In genomic region chr11:47329431-47329993, GRCh38 we compare ENCODE assay signal across 23 cellular contexts. TPM values are rescaled to one million over a fixed set of nuclear protein-coding genes. Genes with fewer than 3 reads are reported as not detected.
DNase-seq lines count a peak whose midpoint lies in the region; ATAC-seq and TF ChIP-seq lines count a peak whose summit lies in the region.
"Had no signal": no experiment of that assay in that cellular context is flagged by ENCODE, and none has a peak within 500 bp of the region (broad histone marks: within the 10 kb centered on the region; RNA-seq: fewer than 3 reads in every experiment).

No MANE protein-coding gene starts in this region.

- TF ChIP-seq CTCF in lower lobe of right lung (IDR thresholded peaks at IDR 0.05) (no peak), type B pancreatic cell (conservative IDR thresholded peaks at IDR 0.05) (no peak)

- no peaks in the 10 kb centered on the region for H3K36me3 ChIP-seq in lower lobe of right lung
- H3K36me3 ChIP-seq: uterus had no signal

- H3K27me3 ChIP-seq in lower lobe of right lung (ENCODE audit: low read depth): no peaks in the 10 kb centered on the region
- H3K27me3 ChIP-seq: hepatocyte, uterus had no signal

- H3K36me3 Mint-ChIP-seq in dendritic cell treated with granulocyte-macrophage colony-stimulating factor and Interleukin-4, amounts not matched to agents 40 ng/mL and 50 ng/mL, for 4 days (ENCODE audit: low read depth): no peaks in the 10 kb centered on the region
- peaks cover 10% of the 10 kb centered on the region for H3K36me3 Mint-ChIP-seq in type B pancreatic cell

- peak; percentile 0 for ATAC-seq in Right ventricle myocardium inferior
- ATAC-seq in lower lobe of right lung: no peak
- ATAC-seq: activated CD8-positive, alpha-beta memory T cell treated with anti-CD3 and anti-CD28 coated beads, Interleukin-2, amount 10 ng/mL, durations not matched to agents 7 days and 5 days had no signal

- H3K27me3 Mint-ChIP-seq in dendritic cell treated with granulocyte-macrophage colony-stimulating factor and Interleukin-4, amounts not matched to agents 40 ng/mL and 50 ng/mL, for 4 days: no peaks in the 10 kb centered on the region
- no peaks in the 10 kb centered on the region for H3K27me3 Mint-ChIP-seq in type B pancreatic cell
- H3K27me3 Mint-ChIP-seq: activated CD8-positive, alpha-beta memory T cell treated with anti-CD3 and anti-CD28 coated beads, Interleukin-2, amount 10 ng/mL, durations not matched to agents 7 days and 5 days; CD4-positive, alpha-beta memory T cell had no signal

- H3K4me3 Mint-ChIP-seq in dendritic cell treated with granulocyte-macrophage colony-stimulating factor and Interleukin-4, amounts not matched to agents 40 ng/mL and 50 ng/mL, for 4 days: no peak overlapping the region
- H3K4me3 Mint-ChIP-seq in type B pancreatic cell: no peak overlapping the region
- H3K4me3 Mint-ChIP-seq: activated CD8-positive, alpha-beta memory T cell treated with anti-CD3 and anti-CD28 coated beads, Interleukin-2, amount 10 ng/mL, durations not matched to agents 7 days and 5 days had no signal

- peaks cover 7% of the 10 kb centered on the region for H3K4me1 ChIP-seq in lower lobe of right lung
- H3K4me1 ChIP-seq: uterus had no signal

- intact Hi-C loops in Right ventricle myocardium inferior (cut with DNase I): no loop called here
- intact Hi-C loops in cardiac septum (cut with DNase I): no loop called here
- intact Hi-C loops in dendritic cell treated with granulocyte-macrophage colony-stimulating factor and Interleukin-4, amounts not matched to agents 40 ng/mL and 50 ng/mL, for 4 days (cut with micrococcal nuclease): no loop called here
- intact Hi-C loops in lower lobe of right lung (cut with DNase I): no loop called here

- no peak overlapping the region for H3K27ac ChIP-seq in lower lobe of right lung
- H3K27ac ChIP-seq: HL-60, KMS-11, uterus had no signal

- in situ Hi-C loops in KBM-7 (cut with MboI; ENCODE audit: low pct_unique_long_range_greater_than_20kb, low sequenced_read_pairs): no loop called here

- H3K4me3 ChIP-seq in lower lobe of right lung: no peak overlapping the region
- H3K4me3 ChIP-seq: hepatocyte, uterus had no signal

- H3K27ac Mint-ChIP-seq in dendritic cell treated with granulocyte-macrophage colony-stimulating factor and Interleukin-4, amounts not matched to agents 40 ng/mL and 50 ng/mL, for 4 days: peak overlapping the region; percentile 68
- H3K27ac Mint-ChIP-seq in type B pancreatic cell: peak overlapping the region; percentile 21

- no peaks in the 10 kb centered on the region for H3K9me3 ChIP-seq in lower lobe of right lung
- H3K9me3 ChIP-seq: uterus had no signal

- no peak for DNase-seq in Right ventricle myocardium inferior (ENCODE audit: missing footprints)
- no peak for DNase-seq in cardiac septum (ENCODE audit: low spot score)
- DNase-seq in lower lobe of right lung: peak; percentile 28
- DNase-seq in type B pancreatic cell (ENCODE audit: extremely low spot score, unreplicated experiment): no peak
- no peak for DNase-seq in NCI-H1048 (lab: John Stamatoyannopoulos, UW)
- no peak for DNase-seq in KBM-7
- no peak for DNase-seq in occipital lobe (lab: John Stamatoyannopoulos, UW)
- DNase-seq: ACHN; activated CD8-positive, alpha-beta memory T cell treated with anti-CD3 and anti-CD28 coated beads, Interleukin-2, amount 10 ng/mL, durations not matched to agents 7 days and 5 days; activated naive CD4-positive, alpha-beta T cell; CD4-positive, alpha-beta memory T cell; NCI-H1417; NCI-H226; NK-92 treated with Interleukin-12 subunit alpha and Interleukin-12 subunit beta, amount 100 ng/mL, for 24 hours; SHP77 treated with DMSO at 0.1 percent for 48 hours; T-helper 2 cell; uterus had no signal

- peaks cover 27% of the 10 kb centered on the region for H3K4me1 Mint-ChIP-seq in dendritic cell treated with granulocyte-macrophage colony-stimulating factor and Interleukin-4, amounts not matched to agents 40 ng/mL and 50 ng/mL, for 4 days (ENCODE audit: low read depth)
- H3K4me1 Mint-ChIP-seq in type B pancreatic cell (ENCODE audit: unreplicated experiment): peaks cover 4% of the 10 kb centered on the region
- H3K4me1 Mint-ChIP-seq: activated CD8-positive, alpha-beta memory T cell treated with anti-CD3 and anti-CD28 coated beads, Interleukin-2, amount 10 ng/mL, durations not matched to agents 7 days and 5 days; CD4-positive, alpha-beta memory T cell had no signal

- H3K9me3 Mint-ChIP-seq in dendritic cell treated with granulocyte-macrophage colony-stimulating factor and Interleukin-4, amounts not matched to agents 40 ng/mL and 50 ng/mL, for 4 days: no peaks in the 10 kb centered on the region
- H3K9me3 Mint-ChIP-seq in type B pancreatic cell: no peaks in the 10 kb centered on the region
- H3K9me3 Mint-ChIP-seq: CD4-positive, alpha-beta memory T cell had no signal

RNA-seq across cellular contexts. Expression of gene MYBPC3, which starts 23.0 kb away (rescaled TPM):
- total RNA-seq in Right ventricle myocardium inferior: 2,397 TPM
- 1,860 TPM for total RNA-seq in cardiac septum
- total RNA-seq in lower lobe of right lung: 0.86 TPM
- 0.40 and 1.8 TPM in 2 replicates for total RNA-seq in type B pancreatic cell (ENCODE audit: low replicate concordance)
- not detected for total RNA-seq in occipital lobe
- total RNA-seq: activated CD8-positive, alpha-beta memory T cell treated with anti-CD3 and anti-CD28 coated beads, Interleukin-2, amount 10 ng/mL, durations not matched to agents 7 days and 5 days; astrocyte; CD4-positive, alpha-beta memory T cell; dermis microvascular lymphatic vessel endothelial cell had no signal

RNA-seq across cellular contexts. Expression of gene SPI1, which starts 48.8 kb away (rescaled TPM):
- total RNA-seq in Right ventricle myocardium inferior (14.6 TPM), cardiac septum (12.0 TPM), lower lobe of right lung (295 TPM), type B pancreatic cell (ENCODE audit: low replicate concordance) (not detected in 2 replicates), occipital lobe (0.78 TPM)
- total RNA-seq: activated CD8-positive, alpha-beta memory T cell treated with anti-CD3 and anti-CD28 coated beads, Interleukin-2, amount 10 ng/mL, durations not matched to agents 7 days and 5 days; astrocyte; dermis microvascular lymphatic vessel endothelial cell had no signal

RNA-seq across cellular contexts. Expression of gene MADD, which starts 59.6 kb away (rescaled TPM):
- total RNA-seq in Right ventricle myocardium inferior (40.2 TPM), cardiac septum (33.1 TPM), lower lobe of right lung (53.7 TPM), type B pancreatic cell (ENCODE audit: low replicate concordance) (41.1 and 47.7 TPM in 2 replicates), occipital lobe (58.0 TPM)

Comparison
In these comparisons a context has a peak if more than half of its experiments do, and no peak if none do; other contexts are left out.
1. RNA of gene MYBPC3, which starts 23.0 kb away (total RNA-seq): 2,397 TPM in Right ventricle myocardium inferior (single experiment) and 1,860 TPM in cardiac septum (single experiment); 0.40 to 1.8 TPM in type B pancreatic cell, 0.86 TPM in lower lobe of right lung (single experiment) and not detected in occipital lobe (single experiment); every median in the first group is over 100 times any median in the second.
2. RNA of gene SPI1, which starts 48.8 kb away (total RNA-seq): 295 TPM in lower lobe of right lung (single experiment); 14.6 TPM in Right ventricle myocardium inferior (single experiment), 12.0 TPM in cardiac septum (single experiment), 0.78 TPM in occipital lobe (single experiment) and not detected in type B pancreatic cell; every median in the first group is over 10 times any median in the second.